ENCODE assay signal across 13 cellular contexts in genomic region chr4:92618968-92619367, GRCh38.
"Had no signal": no experiment of that assay in that cellular context is flagged by ENCODE, and none has a peak within 500 bp of the region (broad histone marks: within the 10 kb centered on the region; RNA-seq: fewer than 3 reads in every experiment).

No MANE protein-coding gene starts in this region.

- FAIRE-seq: kidney had no signal

- H3K27me3 ChIP-seq: suprapubic skin had no signal

- H3K4me1 ChIP-seq: prostate gland, suprapubic skin had no signal

- DNase-seq: activated CD4-positive, CD25-positive, alpha-beta regulatory T cell treated with anti-CD3 and anti-CD28 coated beads, Interleukin-2, amount 50 U/mL, for 72 hours; activated naive CD4-positive, alpha-beta T cell treated with anti-CD3 and anti-CD28 coated beads for 36 hours; activated T-cell treated with anti-CD3 and anti-CD28 coated beads for 4 hours; kidney; left ventricle myocardium superior; occipital lobe; right cardiac atrium; trophoblast cell had no signal

- H3K9me3 ChIP-seq: prostate gland, suprapubic skin had no signal

- H3K36me3 ChIP-seq: prostate gland, suprapubic skin had no signal

- ATAC-seq: left ventricle myocardium superior; natural killer cell treated with Interleukin-12 subunit alpha and Interleukin-12 subunit beta and Interleukin-15 and Interleukin-18, amount 100 ng/mL, for 72 hours; right cardiac atrium had no signal

- H3K27ac ChIP-seq: coronary artery, prostate gland, skin epidermis, suprapubic skin had no signal

- H3K4me3 ChIP-seq: coronary artery, prostate gland, skin epidermis, suprapubic skin had no signal
